12 cellular contexts compared by ENCODE assay signal in the genomic region with DNA sequence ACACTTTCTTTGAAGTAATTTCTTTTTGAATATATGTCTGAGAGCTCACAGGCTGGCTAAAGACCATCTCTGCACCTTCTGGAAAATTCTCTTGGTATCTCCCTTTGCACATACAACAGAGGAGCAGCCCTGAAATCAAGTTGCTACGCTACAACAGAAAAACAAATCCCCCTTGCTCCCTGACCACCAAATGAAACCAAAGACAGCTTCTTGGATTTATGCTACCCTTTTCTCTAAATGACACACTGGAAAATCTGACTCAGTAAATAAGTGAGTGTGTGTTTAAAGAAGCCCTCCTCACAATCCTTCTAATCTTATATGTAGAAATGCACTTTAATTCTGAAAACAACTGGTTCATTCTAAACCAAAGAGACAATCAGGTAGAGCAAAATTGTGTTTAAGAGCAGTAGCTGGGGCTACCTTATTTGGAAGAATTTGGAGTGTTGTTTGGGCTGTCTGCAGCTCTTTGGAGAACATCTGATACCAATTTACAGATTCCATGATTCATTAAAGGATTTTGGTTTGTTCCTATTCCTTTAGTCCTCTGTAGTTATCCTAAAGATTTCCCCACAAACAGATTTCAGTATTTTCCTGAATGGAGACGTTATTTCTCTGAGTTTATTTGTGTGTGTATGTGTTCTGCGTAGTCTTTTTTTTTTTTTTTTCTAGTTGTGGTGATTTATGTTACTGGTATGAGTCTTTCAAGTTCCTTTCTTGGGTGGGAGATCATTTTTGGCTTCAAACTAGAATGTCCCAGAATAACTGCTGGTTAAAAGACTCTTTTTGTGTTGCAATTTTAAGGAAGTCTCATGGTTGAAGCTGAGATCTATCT. TPM values are rescaled to one million over a fixed set of nuclear protein-coding genes. Genes with fewer than 3 reads are reported as not detected.
DNase-seq lines count a peak whose midpoint lies in the region; ATAC-seq and TF ChIP-seq lines count a peak whose summit lies in the region.
"Had no signal": no experiment of that assay in that cellular context is flagged by ENCODE, and none has a peak within 500 bp of the region (broad histone marks: within the 10 kb centered on the region; RNA-seq: fewer than 3 reads in every experiment).

No MANE protein-coding gene starts in this region.

- intact Hi-C loops in OCI-LY7 (cut with micrococcal nuclease; ENCODE audit: unreplicated experiment) = no loop called here

- peaks cover 17% of the 10 kb centered on the region for H3K4me1 ChIP-seq in mesodermal cell (ENCODE audit: control insufficient read depth, insufficient read depth, low read length, poor library complexity, severe bottlenecking)
- no peaks in the 10 kb centered on the region for H3K4me1 ChIP-seq in OCI-LY7 (ENCODE audit: insufficient read depth, low read length, poor library complexity, severe bottlenecking)

- H3K4me3 Mint-ChIP-seq in HFFc6 = peak overlapping the region; percentile 69
- no peak overlapping the region for H3K4me3 Mint-ChIP-seq in activated naive CD8-positive, alpha-beta T cell treated with anti-CD3 and anti-CD28 coated beads for 36 hours
- H3K4me3 Mint-ChIP-seq: activated naive CD8-positive, alpha-beta T cell treated with anti-CD3 and anti-CD28 coated beads, Interleukin-2, amount 10 ng/mL, durations not matched to agents 7 days and 5 days; naive B cell had no signal

- H3K4me3 ChIP-seq in AG10803 (ENCODE audit: low read length) (peak overlapping the region; percentile 13; the same call in 1 of the 2 replicates), mesodermal cell (ENCODE audit: extremely low read depth, insufficient read depth, low read length, poor library complexity, severe bottlenecking) (no peak overlapping the region), OCI-LY7 (ENCODE audit: low read depth, low read length, poor library complexity, severe bottlenecking) (no peak overlapping the region)

- BruUV-seq in OCI-LY7 (replicated peaks; lab: Mats Ljungman, UMichigan) = no TSS peak

- POLR2A ChIA-PET in OCI-LY7 (lab: Charles Lee) = interaction anchor here (0.6 kb wide), 4 partner anchors 17 to 367 kb away, joined by 3 to 5 read pairs (median 3); no protein-coding TSS in a partner anchor

- WGBS in mesodermal cell (ENCODE audit: insufficient coverage in 2 of 2), 2 experiments = no CpG with 5 or more reads among the region's 3 CpGs

- DNase-seq in AG10803 (ENCODE audit: low read depth) (peak; percentile 92), HFFc6 (peak; percentile 85), OCI-LY7 (ENCODE audit: low spot score) (no peak), NCI-H2227 (lab: John Stamatoyannopoulos, UW; ENCODE audit: unreplicated experiment) (no peak), NCI-H526 treated with DMSO at 0.1 percent for 48 hours (lab: John Stamatoyannopoulos, UW) (no peak)
- peak; percentile 13 for DNase-seq in activated naive CD8-positive, alpha-beta T cell treated with anti-CD3 and anti-CD28 coated beads for 36 hours
- DNase-seq: activated naive CD8-positive, alpha-beta T cell treated with anti-CD3 and anti-CD28 coated beads, Interleukin-2, amount 10 ng/mL, durations not matched to agents 7 days and 5 days; DMS 273 treated with DMSO at 0.1 percent for 48 hours; naive B cell; NCI-H2029 had no signal

- no peak for ATAC-seq in GM19397 (IDR thresholded peaks at IDR 0.05; ENCODE audit: unreplicated experiment)

- peaks cover 39% of the 10 kb centered on the region for H3K4me1 Mint-ChIP-seq in HFFc6 (ENCODE audit: low read depth)
- H3K4me1 Mint-ChIP-seq in activated naive CD8-positive, alpha-beta T cell treated with anti-CD3 and anti-CD28 coated beads for 36 hours = peaks cover 18% of the 10 kb centered on the region
- H3K4me1 Mint-ChIP-seq: activated naive CD8-positive, alpha-beta T cell treated with anti-CD3 and anti-CD28 coated beads, Interleukin-2, amount 10 ng/mL, durations not matched to agents 7 days and 5 days had no signal

- H2AFZ ChIP-seq in OCI-LY7 (ENCODE audit: low read length) = no peak overlapping the region

- H3K36me3 ChIP-seq in mesodermal cell (ENCODE audit: control insufficient read depth, insufficient read depth, low read length) = no peaks in the 10 kb centered on the region
- H3K36me3 ChIP-seq in OCI-LY7 (ENCODE audit: insufficient read depth, low read length) = no peaks in the 10 kb centered on the region

- no peaks in the 10 kb centered on the region for H4K20me1 ChIP-seq in OCI-LY7 (ENCODE audit: insufficient read depth, low read length)

- peaks cover 6% of the 10 kb centered on the region for H3K9me3 Mint-ChIP-seq in HFFc6
- peaks cover 6% of the 10 kb centered on the region for H3K9me3 Mint-ChIP-seq in activated naive CD8-positive, alpha-beta T cell treated with anti-CD3 and anti-CD28 coated beads for 36 hours

- H3K9me2 ChIP-seq in OCI-LY7 (ENCODE audit: insufficient read depth, low read length) = no peaks in the 10 kb centered on the region

- H3K27ac ChIP-seq in mesodermal cell (ENCODE audit: low read depth, low read length, severe bottlenecking) = peak overlapping the region; percentile 85
- no peak overlapping the region for H3K27ac ChIP-seq in OCI-LY7 (ENCODE audit: low read depth, low read length, poor library complexity, severe bottlenecking)

- peaks cover 16% of the 10 kb centered on the region for H3K36me3 Mint-ChIP-seq in HFFc6 (ENCODE audit: low read depth)
- H3K36me3 Mint-ChIP-seq in activated naive CD8-positive, alpha-beta T cell treated with anti-CD3 and anti-CD28 coated beads for 36 hours = no peaks in the 10 kb centered on the region
- H3K36me3 Mint-ChIP-seq: activated naive CD8-positive, alpha-beta T cell treated with anti-CD3 and anti-CD28 coated beads, Interleukin-2, amount 10 ng/mL, durations not matched to agents 7 days and 5 days had no signal

- no peak for TF ChIP-seq CTCF in AG10803 (conservative IDR thresholded peaks at IDR 0.05; ENCODE audit: low read length)
- no peak for TF ChIP-seq CTCF in HFFc6 (IDR thresholded peaks at IDR 0.05)
- no peak for TF ChIP-seq CTCF in OCI-LY7 (conservative IDR thresholded peaks at IDR 0.05; ENCODE audit: low read length)

- H3K27ac Mint-ChIP-seq in HFFc6 = peak overlapping the region; percentile 93
- peak overlapping the region; percentile 20 for H3K27ac Mint-ChIP-seq in activated naive CD8-positive, alpha-beta T cell treated with anti-CD3 and anti-CD28 coated beads for 36 hours
- H3K27ac Mint-ChIP-seq: activated naive CD8-positive, alpha-beta T cell treated with anti-CD3 and anti-CD28 coated beads, Interleukin-2, amount 10 ng/mL, durations not matched to agents 7 days and 5 days; naive B cell had no signal

- peaks cover 6% of the 10 kb centered on the region for H3K27me3 Mint-ChIP-seq in HFFc6 (ENCODE audit: insufficient read depth)
- peaks cover 3% of the 10 kb centered on the region for H3K27me3 Mint-ChIP-seq in activated naive CD8-positive, alpha-beta T cell treated with anti-CD3 and anti-CD28 coated beads for 36 hours

- CTCF ChIA-PET in OCI-LY7 (lab: Charles Lee; ENCODE audit: unreplicated experiment) = no interaction called here

- peaks cover 16% of the 10 kb centered on the region for H3K9me3 ChIP-seq in mesodermal cell (ENCODE audit: control insufficient read depth, low read length)
- no peaks in the 10 kb centered on the region for H3K9me3 ChIP-seq in OCI-LY7 (ENCODE audit: low read length)

- no peak overlapping the region for H3K4me2 ChIP-seq in OCI-LY7 (ENCODE audit: low read length)

- no peaks in the 10 kb centered on the region for H3K79me2 ChIP-seq in OCI-LY7 (ENCODE audit: insufficient read depth, low read depth, low read length)

RNA-seq across cellular contexts. Expression of a gene that starts 36.4 kb away (rescaled TPM):
- 100 to 1,000 TPM in 5 of 6 experiments, 10 to 100 TPM in 1; 99.6 to 116 (median 109) TPM for total RNA-seq in HFFc6 (2021; fragmentation: NEBNext Ultra II Directional; extraction: Animal tissue kit (Norgen Biotek cat#: 25700))
- total RNA-seq in activated naive CD8-positive, alpha-beta T cell treated with anti-CD3 and anti-CD28 coated beads for 36 hours = 10 to 100 TPM; 35.8 to 41.6 TPM
- 53.3 TPM for polyA plus RNA-seq in mesodermal cell (2013, experiment 1 of 2)
- polyA plus RNA-seq in mesodermal cell (2013, experiment 2 of 2) = 48.2 TPM
- total RNA-seq in OCI-LY7 (2014; rRNA removed; shearing (Covaris generic)) = 16.1 and 17.5 TPM in 2 replicates
- total RNA-seq in OCI-LY7 (2022) = 18.1 and 24.8 TPM in 2 replicates

Comparison
In these comparisons a context has a peak if more than half of its experiments do, and no peak if none do; other contexts are left out.
1. DNase-seq: peak in AG10803 (single experiment), HFFc6 (single experiment) and activated naive CD8-positive, alpha-beta T cell treated with anti-CD3 and anti-CD28 coated beads for 36 hours (single experiment); none in OCI-LY7 (single experiment), NCI-H2227 (single experiment) and NCI-H526 treated with DMSO at 0.1 percent for 48 hours (single experiment).